Comparison of ENCODE assay signal across 12 cellular contexts in the genomic region with DNA sequence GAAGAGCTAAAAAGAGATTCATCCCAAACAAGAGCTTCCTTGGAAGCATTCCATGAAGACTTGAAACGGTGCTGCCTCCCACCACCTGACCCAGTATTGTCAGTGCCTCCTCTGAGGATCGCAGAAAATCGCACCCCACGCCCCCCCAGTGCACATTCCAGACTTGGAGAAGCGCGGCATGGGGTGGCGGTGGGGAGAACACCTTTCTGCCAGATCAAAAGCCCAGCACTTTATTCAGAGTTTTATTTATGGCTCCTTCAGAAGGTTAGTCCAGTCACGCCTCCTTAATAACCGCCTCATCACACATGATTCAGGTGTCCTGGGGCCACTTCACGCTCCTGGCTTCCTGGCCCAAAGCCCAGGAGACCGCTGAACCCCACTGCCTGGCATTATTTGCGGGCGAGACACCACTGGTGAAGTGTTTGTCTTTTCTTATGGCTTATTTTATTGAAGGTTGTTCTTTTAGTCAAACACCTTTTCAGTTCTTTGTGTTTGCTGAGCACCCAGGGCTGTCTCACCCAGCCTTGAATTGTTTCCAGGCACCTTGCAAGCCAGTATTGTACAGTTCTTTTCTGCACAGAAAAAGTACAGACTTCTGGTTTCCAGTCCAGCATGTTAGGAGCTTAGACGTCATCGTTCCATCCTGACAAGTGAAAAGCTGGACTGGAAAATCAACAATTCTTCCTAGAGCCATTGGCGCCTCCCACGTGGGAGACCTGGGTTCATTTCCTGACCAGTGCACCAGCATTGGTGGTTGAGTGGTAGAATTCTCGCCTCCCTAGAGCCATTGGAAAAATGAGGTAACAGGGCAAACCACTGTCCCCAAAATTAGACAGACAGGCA.
A peak's percentile ranks its signal among the peaks of the same experiment; 100 is the strongest.
DNase-seq lines count a peak whose midpoint lies in the region; ATAC-seq and TF ChIP-seq lines count a peak whose summit lies in the region.
"Had no signal": no experiment of that assay in that cellular context is flagged by ENCODE, and none has a peak within 500 bp of the region (broad histone marks: within the 10 kb centered on the region; RNA-seq: fewer than 3 reads in every experiment).

No MANE protein-coding gene starts in this region.

- H3K4me1 ChIP-seq in upper lobe of right lung: no peaks in the 10 kb centered on the region
- no peaks in the 10 kb centered on the region for H3K4me1 ChIP-seq in CD8-positive, alpha-beta memory T cell (ENCODE audit: insufficient read depth, low read length)

- TF ChIP-seq CTCF in epithelial cell of esophagus (IDR thresholded peaks at IDR 0.05; ENCODE audit: insufficient read depth, low read depth, low read length, missing control alignments) (no peak), upper lobe of right lung (IDR thresholded peaks at IDR 0.05) (no peak)

- H3K4me3 ChIP-seq in epithelial cell of esophagus (ENCODE audit: low read length) (no peak overlapping the region), upper lobe of right lung (no peak overlapping the region)
- H3K4me3 ChIP-seq in CD8-positive, alpha-beta memory T cell (ENCODE audit: low read length): no peak overlapping the region

- no peak overlapping the region for H3K27ac ChIP-seq in upper lobe of right lung
- H3K27ac ChIP-seq in CD8-positive, alpha-beta memory T cell (ENCODE audit: low read depth, low read length): no peak overlapping the region
- H3K27ac ChIP-seq: 22Rv1 had no signal

- intact Hi-C loops in upper lobe of right lung (cut with DNase I): no loop called here

- H3K27me3 ChIP-seq in upper lobe of right lung: no peaks in the 10 kb centered on the region
- no peaks in the 10 kb centered on the region for H3K27me3 ChIP-seq in CD8-positive, alpha-beta memory T cell (ENCODE audit: insufficient read depth, low read length, poor library complexity, severe bottlenecking)

- no peaks in the 10 kb centered on the region for H3K4me1 Mint-ChIP-seq in CD8-positive, alpha-beta memory T cell

- DNase-seq in NCI-H146 (lab: John Stamatoyannopoulos, UW) (peak; percentile 18), NCI-H146 treated with DMSO at 0.1 percent for 48 hours (lab: John Stamatoyannopoulos, UW; ENCODE audit: unreplicated experiment) (no peak), NCI-H2196 treated with DMSO at 0.1 percent for 48 hours (lab: John Stamatoyannopoulos, UW; ENCODE audit: unreplicated experiment) (peak; percentile 67), epithelial cell of esophagus (ENCODE audit: low read depth) (peak; percentile 75), upper lobe of right lung (no peak)
- DNase-seq in stimulated activated CD4-positive, alpha-beta T cell treated with anti-CD3 and anti-CD28 coated beads, Interleukin-12 subunit alpha, Interleukin-12 subunit beta, amount 100 ng/mL, for 4 hours: no peak
- DNase-seq in CD8-positive, alpha-beta memory T cell: no peak
- DNase-seq: CD8-positive, alpha-beta T cell; hippocampal formation; SK-N-SH had no signal

- CTCF ChIA-PET in CD8-positive, alpha-beta memory T cell (lab: Charles Lee): interaction anchor here (1.5 kb wide), 1 partner anchor 9 kb away, joined by 4 read pairs; no protein-coding TSS in a partner anchor

- POLR2A ChIA-PET in CD8-positive, alpha-beta memory T cell (lab: Charles Lee): no interaction called here

- peak overlapping the region in 1 of 7 donors; percentile 32 for H3K4me3 Mint-ChIP-seq in CD8-positive, alpha-beta memory T cell
- H3K4me3 Mint-ChIP-seq: CD8-positive, alpha-beta T cell had no signal

- H3K27ac Mint-ChIP-seq in CD8-positive, alpha-beta memory T cell: no peak overlapping the region
- H3K27ac Mint-ChIP-seq: CD8-positive, alpha-beta T cell had no signal

- H3K36me3 ChIP-seq in upper lobe of right lung: peaks cover 4% of the 10 kb centered on the region
- peaks cover 2% of the 10 kb centered on the region for H3K36me3 ChIP-seq in CD8-positive, alpha-beta memory T cell (ENCODE audit: insufficient read depth, low read length)

- no peaks in the 10 kb centered on the region for H3K9me3 ChIP-seq in upper lobe of right lung
- no peaks in the 10 kb centered on the region for H3K9me3 ChIP-seq in CD8-positive, alpha-beta memory T cell (ENCODE audit: low read length)
- H3K9me3 ChIP-seq: SK-N-SH had no signal

- peak; percentile 28 for ATAC-seq in upper lobe of right lung
- ATAC-seq in GM18867 (IDR thresholded peaks at IDR 0.05; ENCODE audit: unreplicated experiment): no peak
- ATAC-seq: CD8-positive, alpha-beta T cell had no signal

- H3K27me3 Mint-ChIP-seq in CD8-positive, alpha-beta memory T cell: peaks cover 0 to 2% of the 10 kb centered on the region in 2 donors

- no peaks in the 10 kb centered on the region for H3K9me3 Mint-ChIP-seq in CD8-positive, alpha-beta memory T cell
- H3K9me3 Mint-ChIP-seq: CD8-positive, alpha-beta T cell had no signal

- peaks cover 25 to 39% (median 27%) of the 10 kb centered on the region in 3 donors for H3K36me3 Mint-ChIP-seq in CD8-positive, alpha-beta memory T cell

Comparison
In these comparisons a context has a peak if more than half of its experiments do, and no peak if none do; other contexts are left out.
1. DNase-seq: peak in NCI-H146 (single experiment), NCI-H2196 treated with DMSO at 0.1 percent for 48 hours (single experiment) and epithelial cell of esophagus (single experiment); none in NCI-H146 treated with DMSO at 0.1 percent for 48 hours (single experiment), upper lobe of right lung (single experiment), stimulated activated CD4-positive, alpha-beta T cell treated with anti-CD3 and anti-CD28 coated beads, Interleukin-12 subunit alpha, Interleukin-12 subunit beta, amount 100 ng/mL, for 4 hours (single experiment) and CD8-positive, alpha-beta memory T cell (0 of 5).